ENCODE assay signal across 16 cellular contexts in genomic region chr9:130107955-130108354, GRCh38. TPM values are rescaled to one million over a fixed set of nuclear protein-coding genes. Genes with fewer than 3 reads are reported as not detected.
A peak's percentile ranks its signal among the peaks of the same experiment; 100 is the strongest.
DNase-seq lines count a peak whose midpoint lies in the region; ATAC-seq and TF ChIP-seq lines count a peak whose summit lies in the region.
"Had no signal": no experiment of that assay in that cellular context is flagged by ENCODE, and none has a peak within 500 bp of the region (broad histone marks: within the 10 kb centered on the region; RNA-seq: fewer than 3 reads in every experiment).

No MANE protein-coding gene starts in this region.

- H3K9me3 ChIP-seq in gastroesophageal sphincter (no peaks in the 10 kb centered on the region), right lobe of liver (no peaks in the 10 kb centered on the region)
- H3K9me3 ChIP-seq: BE2C, gastrocnemius medialis had no signal

- peak; percentile 6 for ATAC-seq in activated CD8-positive, alpha-beta memory T cell treated with anti-CD3 and anti-CD28 coated beads, Interleukin-2, amount 10 ng/mL, durations not matched to agents 7 days and 5 days
- peak; percentile 15 for ATAC-seq in activated T-helper 17 cell treated with anti-CD3 and anti-CD28 coated beads, Interleukin-2, amount 50 U/mL, for 72 hours (replicated peaks)
- ATAC-seq in gastroesophageal sphincter (no peak), right lobe of liver (no peak)
- ATAC-seq in stimulated activated naive B cell treated with anti-CD40 and anti-IgM and Interleukin-4, amounts not matched to agents 10 μg/mL and 1 μg/mL and 100 μg/mL, for 72 hours (replicated peaks): peak; percentile 21 to 25

- peaks cover 0 to 86% of the 10 kb centered on the region in 2 donors for H3K36me3 ChIP-seq in gastroesophageal sphincter
- H3K36me3 ChIP-seq in right lobe of liver: peaks cover 0 to 18% (median 9%) of the 10 kb centered on the region in 4 donors

- H3K27ac ChIP-seq in gastroesophageal sphincter (peak overlapping the region; percentile 30 to 78 (median 71)), right lobe of liver (no peak overlapping the region)
- H3K27ac ChIP-seq: gastrocnemius medialis, parathyroid adenoma, VCaP had no signal

- 95 to 100% methylated on average over 2 of the region's 2 CpGs for WGBS in gastroesophageal sphincter (ENCODE audit: low coverage in 1 of 2), 2 donors
- 94% methylated on average over 2 of the region's 2 CpGs for WGBS in right lobe of liver (ENCODE audit: insufficient coverage, low coverage, low lambda C conversion rate, missing lambda C conversion rate)

- H3K9me3 Mint-ChIP-seq in activated CD8-positive, alpha-beta memory T cell treated with anti-CD3 and anti-CD28 coated beads, Interleukin-2, amount 10 ng/mL, durations not matched to agents 7 days and 5 days (ENCODE audit: low read depth): no peaks in the 10 kb centered on the region
- H3K9me3 Mint-ChIP-seq in activated T-helper 17 cell treated with anti-CD3 and anti-CD28 coated beads, Interleukin-2, amount 50 U/mL, for 72 hours: no peaks in the 10 kb centered on the region
- no peaks in the 10 kb centered on the region for H3K9me3 Mint-ChIP-seq in stimulated activated naive B cell treated with anti-CD40 and anti-IgM and Interleukin-4, amounts not matched to agents 10 μg/mL and 1 μg/mL and 100 μg/mL, for 72 hours
- H3K9me3 Mint-ChIP-seq: central memory CD8-positive, alpha-beta T cell; naive thymus-derived CD8-positive, alpha-beta T cell had no signal

- intact Hi-C loops in right lobe of liver (cut with DNase I): loop anchor here (2.0 to 10.0 kb wide), 3 partner anchors 129 to 223 kb away; no protein-coding TSS in a partner anchor

- no peak for TF ChIP-seq POLR2A in gastroesophageal sphincter (IDR thresholded peaks at IDR 0.05)
- TF ChIP-seq POLR2A in right lobe of liver (IDR thresholded peaks at IDR 0.05): no peak

- H3K4me3 ChIP-seq in gastroesophageal sphincter (no peak overlapping the region), right lobe of liver (no peak overlapping the region)
- H3K4me3 ChIP-seq: gastrocnemius medialis had no signal

- CTCF ChIA-PET in activated CD8-positive, alpha-beta memory T cell treated with anti-CD3 and anti-CD28 coated beads, Interleukin-2, amount 10 ng/mL, durations not matched to agents 7 days and 5 days (lab: Charles Lee): interaction anchor here (0.7 to 12.7 kb wide), 26 partner anchors 9 to 575 kb away, joined by 3 to 197 read pairs (median 6); no protein-coding TSS in a partner anchor

- H3K4me1 ChIP-seq in gastroesophageal sphincter: peaks cover 0 to 45% (median 5%) of the 10 kb centered on the region in 3 donors
- no peaks in the 10 kb centered on the region for H3K4me1 ChIP-seq in right lobe of liver
- H3K4me1 ChIP-seq: parathyroid adenoma had no signal

- H3K4me3 Mint-ChIP-seq in activated CD8-positive, alpha-beta memory T cell treated with anti-CD3 and anti-CD28 coated beads, Interleukin-2, amount 10 ng/mL, durations not matched to agents 7 days and 5 days: no peak overlapping the region
- peak overlapping the region; percentile 64 for H3K4me3 Mint-ChIP-seq in activated T-helper 17 cell treated with anti-CD3 and anti-CD28 coated beads, Interleukin-2, amount 50 U/mL, for 72 hours
- H3K4me3 Mint-ChIP-seq in stimulated activated naive B cell treated with anti-CD40 and anti-IgM and Interleukin-4, amounts not matched to agents 10 μg/mL and 1 μg/mL and 100 μg/mL, for 72 hours: no peak overlapping the region
- H3K4me3 Mint-ChIP-seq: naive thymus-derived CD8-positive, alpha-beta T cell had no signal

- no peak for TF ChIP-seq EP300 in gastroesophageal sphincter (IDR thresholded peaks at IDR 0.05)

- peaks cover 44% of the 10 kb centered on the region for H3K4me1 Mint-ChIP-seq in activated CD8-positive, alpha-beta memory T cell treated with anti-CD3 and anti-CD28 coated beads, Interleukin-2, amount 10 ng/mL, durations not matched to agents 7 days and 5 days
- H3K4me1 Mint-ChIP-seq in activated T-helper 17 cell treated with anti-CD3 and anti-CD28 coated beads, Interleukin-2, amount 50 U/mL, for 72 hours: peaks cover 19% of the 10 kb centered on the region
- peaks cover 10 to 34% of the 10 kb centered on the region in 2 donors for H3K4me1 Mint-ChIP-seq in stimulated activated naive B cell treated with anti-CD40 and anti-IgM and Interleukin-4, amounts not matched to agents 10 μg/mL and 1 μg/mL and 100 μg/mL, for 72 hours

- no peak for DNase-seq in activated CD8-positive, alpha-beta memory T cell treated with anti-CD3 and anti-CD28 coated beads, Interleukin-2, amount 10 ng/mL, durations not matched to agents 7 days and 5 days
- no peak for DNase-seq in activated CD8-positive, alpha-beta memory T cell treated with anti-CD3 and anti-CD28 coated beads for 24 hours
- no peak for DNase-seq in stimulated activated naive B cell treated with anti-CD40 and anti-IgM and Interleukin-4, amounts not matched to agents 10 μg/mL and 1 μg/mL and 100 μg/mL, for 72 hours
- no peak for DNase-seq in right lobe of liver
- no peak for DNase-seq in DMS153 (lab: John Stamatoyannopoulos, UW)
- DNase-seq in stimulated activated CD4-positive, alpha-beta T cell treated with anti-CD3 and anti-CD28 coated beads, Interleukin-2, amount 100 ng/mL, for 48 hours: no peak
- DNase-seq: activated effector memory CD4-positive, alpha-beta T cell treated with Interleukin-2 at 50 U/mL for 16 hours; BE2C; gastrocnemius medialis; naive thymus-derived CD8-positive, alpha-beta T cell; NCI-H1105 treated with DMSO at 0.1 percent for 48 hours had no signal

- peaks cover 26% of the 10 kb centered on the region for H3K36me3 Mint-ChIP-seq in activated CD8-positive, alpha-beta memory T cell treated with anti-CD3 and anti-CD28 coated beads, Interleukin-2, amount 10 ng/mL, durations not matched to agents 7 days and 5 days
- peaks cover 90% of the 10 kb centered on the region for H3K36me3 Mint-ChIP-seq in activated T-helper 17 cell treated with anti-CD3 and anti-CD28 coated beads, Interleukin-2, amount 50 U/mL, for 72 hours (ENCODE audit: low read depth)
- H3K36me3 Mint-ChIP-seq in stimulated activated naive B cell treated with anti-CD40 and anti-IgM and Interleukin-4, amounts not matched to agents 10 μg/mL and 1 μg/mL and 100 μg/mL, for 72 hours: peaks cover 48 to 54% of the 10 kb centered on the region in 2 donors

- H3K27me3 ChIP-seq in gastroesophageal sphincter (no peaks in the 10 kb centered on the region), right lobe of liver (no peaks in the 10 kb centered on the region)
- H3K27me3 ChIP-seq: BE2C, gastrocnemius medialis had no signal

- no peaks in the 10 kb centered on the region for H3K27me3 Mint-ChIP-seq in activated CD8-positive, alpha-beta memory T cell treated with anti-CD3 and anti-CD28 coated beads, Interleukin-2, amount 10 ng/mL, durations not matched to agents 7 days and 5 days
- H3K27me3 Mint-ChIP-seq in activated T-helper 17 cell treated with anti-CD3 and anti-CD28 coated beads, Interleukin-2, amount 50 U/mL, for 72 hours: no peaks in the 10 kb centered on the region
- no peaks in the 10 kb centered on the region for H3K27me3 Mint-ChIP-seq in stimulated activated naive B cell treated with anti-CD40 and anti-IgM and Interleukin-4, amounts not matched to agents 10 μg/mL and 1 μg/mL and 100 μg/mL, for 72 hours
- H3K27me3 Mint-ChIP-seq: central memory CD8-positive, alpha-beta T cell; naive thymus-derived CD8-positive, alpha-beta T cell had no signal

- H3K27ac Mint-ChIP-seq in activated CD8-positive, alpha-beta memory T cell treated with anti-CD3 and anti-CD28 coated beads, Interleukin-2, amount 10 ng/mL, durations not matched to agents 7 days and 5 days: peak overlapping the region; percentile 80
- H3K27ac Mint-ChIP-seq in activated T-helper 17 cell treated with anti-CD3 and anti-CD28 coated beads, Interleukin-2, amount 50 U/mL, for 72 hours: peak overlapping the region; percentile 86
- H3K27ac Mint-ChIP-seq in stimulated activated naive B cell treated with anti-CD40 and anti-IgM and Interleukin-4, amounts not matched to agents 10 μg/mL and 1 μg/mL and 100 μg/mL, for 72 hours: no peak overlapping the region

- no peak for TF ChIP-seq CTCF in gastroesophageal sphincter (IDR thresholded peaks at IDR 0.05)
- no peak for TF ChIP-seq CTCF in right lobe of liver (IDR thresholded peaks at IDR 0.05)

RNA-seq across cellular contexts. Expression of gene GPR107, which starts 54.2 kb away (rescaled TPM):
- 10 to 100 TPM; 24.6 to 25.6 TPM for total RNA-seq in activated CD8-positive, alpha-beta memory T cell treated with anti-CD3 and anti-CD28 coated beads, Interleukin-2, amount 10 ng/mL, durations not matched to agents 7 days and 5 days
- total RNA-seq in activated T-helper 17 cell treated with anti-CD3 and anti-CD28 coated beads, Interleukin-2, amount 50 U/mL, for 72 hours: 10 to 100 TPM; 28.1 to 32.6 TPM
- total RNA-seq in gastroesophageal sphincter (10 to 100 TPM; 24.2 to 38.4 (median 30.4) TPM), right lobe of liver (10 to 100 TPM; 12.6 to 18.2 (median 14.5) TPM)

Comparison
In these comparisons a context has a peak if more than half of its experiments do, and no peak if none do; other contexts are left out.
1. ATAC-seq: peak in activated CD8-positive, alpha-beta memory T cell treated with anti-CD3 and anti-CD28 coated beads, Interleukin-2, amount 10 ng/mL, durations not matched to agents 7 days and 5 days (single experiment), activated T-helper 17 cell treated with anti-CD3 and anti-CD28 coated beads, Interleukin-2, amount 50 U/mL, for 72 hours (single experiment) and stimulated activated naive B cell treated with anti-CD40 and anti-IgM and Interleukin-4, amounts not matched to agents 10 μg/mL and 1 μg/mL and 100 μg/mL, for 72 hours (2 of 2); none in gastroesophageal sphincter (single experiment) and right lobe of liver (0 of 4).
2. H3K27ac ChIP-seq: peak in gastroesophageal sphincter (4 of 4); none in right lobe of liver (0 of 3).